In genomic region chr2:124609667-124610066, GRCh38 we compare ENCODE assay signal across 1 cellular context.
TF ChIP-seq lines count a peak whose summit lies in the region.

No MANE protein-coding gene starts in this region.

TF ChIP-seq in GM23338, 12 proteins besides CTCF, POLR2A, EP300 and RAD21 (continued from another document):
- TF ChIP-seq JUNB (IDR thresholded peaks at IDR 0.05; ENCODE audit: unreplicated experiment) (no peak), STAT1 (IDR thresholded peaks at IDR 0.05; ENCODE audit: unreplicated experiment) (no peak), EZH2phosphoT487 (IDR thresholded peaks at IDR 0.05; ENCODE audit: unreplicated experiment) (no peak), EZH2 (IDR thresholded peaks at IDR 0.05; ENCODE audit: low read depth, unreplicated experiment) (no peak), ZNF114 (CRISPR knock-in tag; IDR thresholded peaks at IDR 0.05) (no peak), ZNF331 (CRISPR knock-in tag; IDR thresholded peaks at IDR 0.05; ENCODE audit: low read depth) (no peak)
- TF ChIP-seq, protein P1, sequence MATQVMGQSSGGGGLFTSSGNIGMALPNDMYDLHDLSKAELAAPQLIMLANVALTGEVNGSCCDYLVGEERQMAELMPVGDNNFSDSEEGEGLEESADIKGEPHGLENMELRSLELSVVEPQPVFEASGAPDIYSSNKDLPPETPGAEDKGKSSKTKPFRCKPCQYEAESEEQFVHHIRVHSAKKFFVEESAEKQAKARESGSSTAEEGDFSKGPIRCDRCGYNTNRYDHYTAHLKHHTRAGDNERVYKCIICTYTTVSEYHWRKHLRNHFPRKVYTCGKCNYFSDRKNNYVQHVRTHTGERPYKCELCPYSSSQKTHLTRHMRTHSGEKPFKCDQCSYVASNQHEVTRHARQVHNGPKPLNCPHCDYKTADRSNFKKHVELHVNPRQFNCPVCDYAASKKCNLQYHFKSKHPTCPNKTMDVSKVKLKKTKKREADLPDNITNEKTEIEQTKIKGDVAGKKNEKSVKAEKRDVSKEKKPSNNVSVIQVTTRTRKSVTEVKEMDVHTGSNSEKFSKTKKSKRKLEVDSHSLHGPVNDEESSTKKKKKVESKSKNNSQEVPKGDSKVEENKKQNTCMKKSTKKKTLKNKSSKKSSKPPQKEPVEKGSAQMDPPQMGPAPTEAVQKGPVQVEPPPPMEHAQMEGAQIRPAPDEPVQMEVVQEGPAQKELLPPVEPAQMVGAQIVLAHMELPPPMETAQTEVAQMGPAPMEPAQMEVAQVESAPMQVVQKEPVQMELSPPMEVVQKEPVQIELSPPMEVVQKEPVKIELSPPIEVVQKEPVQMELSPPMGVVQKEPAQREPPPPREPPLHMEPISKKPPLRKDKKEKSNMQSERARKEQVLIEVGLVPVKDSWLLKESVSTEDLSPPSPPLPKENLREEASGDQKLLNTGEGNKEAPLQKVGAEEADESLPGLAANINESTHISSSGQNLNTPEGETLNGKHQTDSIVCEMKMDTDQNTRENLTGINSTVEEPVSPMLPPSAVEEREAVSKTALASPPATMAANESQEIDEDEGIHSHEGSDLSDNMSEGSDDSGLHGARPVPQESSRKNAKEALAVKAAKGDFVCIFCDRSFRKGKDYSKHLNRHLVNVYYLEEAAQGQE (IDR thresholded peaks at IDR 0.05; ENCODE audit: unreplicated experiment) = no peak
